Comparison of ENCODE assay signal across 21 cellular contexts in the genomic region with DNA sequence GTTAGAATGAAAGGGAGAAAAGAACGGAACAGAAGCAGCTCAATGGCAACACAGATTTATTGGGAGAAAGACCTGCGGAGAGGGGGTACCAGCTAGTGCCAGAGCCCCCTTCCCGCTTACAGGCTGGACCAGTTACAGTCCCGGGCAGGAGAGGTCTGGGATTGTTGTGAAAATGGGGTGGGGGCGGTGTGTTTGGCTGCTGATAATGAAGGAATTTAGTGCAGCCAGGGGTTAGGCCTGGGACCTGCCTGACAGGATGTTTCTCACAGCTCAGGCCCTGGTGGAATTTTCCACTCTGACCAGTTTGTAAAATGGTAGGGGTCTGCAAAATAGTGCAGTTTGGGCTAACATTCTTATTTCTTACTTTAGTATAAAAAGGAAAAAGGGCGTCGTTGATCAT.
DNase-seq lines count a peak whose midpoint lies in the region; ATAC-seq and TF ChIP-seq lines count a peak whose summit lies in the region.
"Had no signal": no experiment of that assay in that cellular context is flagged by ENCODE, and none has a peak within 500 bp of the region (broad histone marks: within the 10 kb centered on the region; RNA-seq: fewer than 3 reads in every experiment).

No MANE protein-coding gene starts in this region.

- H3K36me3 Mint-ChIP-seq in endodermal cell (ENCODE audit: low read depth), result peaks cover 4% of the 10 kb centered on the region

- peak in 1 of 2 donors; percentile 30 for DNase-seq in cardiac muscle cell (ENCODE audit: low read depth in 1 of 2, low spot score in 1 of 2)
- no peak for DNase-seq in heart left ventricle
- peak; percentile 63 for DNase-seq in endodermal cell
- peak; percentile 75 for DNase-seq in islet precursor cell
- no peak for DNase-seq in inferior parietal cortex (ENCODE audit: extremely low spot score)
- DNase-seq in stimulated activated naive CD8-positive, alpha-beta T cell treated with anti-CD3 and anti-CD28 coated beads, Interleukin-15, amount 100 ng/mL, for 72 hours, result no peak
- DNase-seq: CD4-positive, CD25-positive, alpha-beta regulatory T cell; Kasumi-1; MV-4-11; NCI-H1105; NCI-H1436 treated with DMSO at 0.1 percent for 48 hours; NCI-H187 treated with DMSO at 0.1 percent for 48 hours; NCI-H446; NCI-H524 treated with DMSO at 0.1 percent for 48 hours; NCI-H82; NK-92 treated with Interleukin-12 subunit alpha and Interleukin-12 subunit beta, amount 100 ng/mL, for 24 hours; Right ventricle myocardium superior; RPMI8226 had no signal

- no peak overlapping the region for H3K4me3 Mint-ChIP-seq in endodermal cell
- no peak overlapping the region for H3K4me3 Mint-ChIP-seq in stimulated activated naive CD8-positive, alpha-beta T cell treated with anti-CD3 and anti-CD28 coated beads, Interleukin-15, amount 100 ng/mL, for 72 hours
- H3K4me3 Mint-ChIP-seq: CD4-positive, CD25-positive, alpha-beta regulatory T cell had no signal

- H3K27ac Mint-ChIP-seq in endodermal cell, result no peak overlapping the region
- no peak overlapping the region for H3K27ac Mint-ChIP-seq in stimulated activated naive CD8-positive, alpha-beta T cell treated with anti-CD3 and anti-CD28 coated beads, Interleukin-15, amount 100 ng/mL, for 72 hours
- H3K27ac Mint-ChIP-seq: CD4-positive, CD25-positive, alpha-beta regulatory T cell had no signal

- H3K4me1 ChIP-seq in cardiac muscle cell (ENCODE audit: low read depth) (no peaks in the 10 kb centered on the region), heart left ventricle (no peaks in the 10 kb centered on the region), endodermal cell (ENCODE audit: control insufficient read depth, insufficient read depth, low read length) (no peaks in the 10 kb centered on the region)
- H3K4me1 ChIP-seq: BLaER1 had no signal

- no peaks in the 10 kb centered on the region for H3K27me3 Mint-ChIP-seq in endodermal cell (ENCODE audit: insufficient read depth)
- no peaks in the 10 kb centered on the region for H3K27me3 Mint-ChIP-seq in stimulated activated naive CD8-positive, alpha-beta T cell treated with anti-CD3 and anti-CD28 coated beads, Interleukin-15, amount 100 ng/mL, for 72 hours
- H3K27me3 Mint-ChIP-seq: CD4-positive, CD25-positive, alpha-beta regulatory T cell had no signal

- no peak for TF ChIP-seq POLR2A in heart left ventricle (IDR thresholded peaks at IDR 0.05)

- TF ChIP-seq CTCF in cardiac muscle cell (IDR thresholded peaks at IDR 0.05; ENCODE audit: low read depth, low read length), result no peak
- TF ChIP-seq CTCF in heart left ventricle (IDR thresholded peaks at IDR 0.05), result no peak
- no peak for TF ChIP-seq CTCF in endodermal cell (conservative IDR thresholded peaks at IDR 0.05)

- 75 to 84% (median 80%) methylated on average over 7 of the region's 7 CpGs for WGBS in heart left ventricle, 4 donors
- WGBS in endodermal cell (ENCODE audit: insufficient coverage in 1 of 2, insufficient read length in 1 of 2), 2 experiments, result 79% methylated on average over 7 of the region's 7 CpGs; no CpG with 5 or more reads in 1 of the 2 experiments

- H3K4me3 ChIP-seq in cardiac muscle cell (no peak overlapping the region), heart left ventricle (no peak overlapping the region), endodermal cell (ENCODE audit: low read length) (no peak overlapping the region)
- H3K4me3 ChIP-seq: BLaER1 had no signal

- intact Hi-C loops in heart left ventricle (cut with DNase I), result no loop called here

- H3K27ac ChIP-seq in cardiac muscle cell (peak overlapping the region; percentile 72), heart left ventricle (no peak overlapping the region), endodermal cell (ENCODE audit: low read depth, low read length) (no peak overlapping the region)
- H3K27ac ChIP-seq: BLaER1 had no signal

- no peaks in the 10 kb centered on the region for H3K9me3 ChIP-seq in cardiac muscle cell (ENCODE audit: low read depth)
- no peaks in the 10 kb centered on the region for H3K9me3 ChIP-seq in heart left ventricle
- H3K9me3 ChIP-seq in endodermal cell (ENCODE audit: control insufficient read depth, low read length), result no peaks in the 10 kb centered on the region

- peaks cover 29% of the 10 kb centered on the region for H3K9me3 Mint-ChIP-seq in endodermal cell
- H3K9me3 Mint-ChIP-seq in stimulated activated naive CD8-positive, alpha-beta T cell treated with anti-CD3 and anti-CD28 coated beads, Interleukin-15, amount 100 ng/mL, for 72 hours, result peaks cover 12% of the 10 kb centered on the region in 2 donors

- H3K9ac ChIP-seq in endodermal cell (ENCODE audit: extremely low read depth, low read length, poor library complexity, severe bottlenecking), result no peak overlapping the region
- H3K9ac ChIP-seq: BLaER1 had no signal

- H3K27me3 ChIP-seq in cardiac muscle cell (no peaks in the 10 kb centered on the region), heart left ventricle (no peaks in the 10 kb centered on the region), endodermal cell (ENCODE audit: control insufficient read depth, insufficient read depth, low read length, poor library complexity, severe bottlenecking) (no peaks in the 10 kb centered on the region)

- no peak for ATAC-seq in heart left ventricle
- ATAC-seq in HG03565 (IDR thresholded peaks at IDR 0.05; ENCODE audit: unreplicated experiment), result no peak
- ATAC-seq in stimulated activated naive CD8-positive, alpha-beta T cell treated with anti-CD3 and anti-CD28 coated beads, Interleukin-15, amount 100 ng/mL, for 72 hours, result no peak
- ATAC-seq: HepG2 had no signal

- H3K36me3 ChIP-seq in cardiac muscle cell, result no peaks in the 10 kb centered on the region
- no peaks in the 10 kb centered on the region for H3K36me3 ChIP-seq in heart left ventricle
- no peaks in the 10 kb centered on the region for H3K36me3 ChIP-seq in endodermal cell (ENCODE audit: control insufficient read depth, insufficient read depth, low read length)

- peaks cover 2% of the 10 kb centered on the region for H3K4me1 Mint-ChIP-seq in endodermal cell
- H3K4me1 Mint-ChIP-seq in stimulated activated naive CD8-positive, alpha-beta T cell treated with anti-CD3 and anti-CD28 coated beads, Interleukin-15, amount 100 ng/mL, for 72 hours, result no peaks in the 10 kb centered on the region
- H3K4me1 Mint-ChIP-seq: CD4-positive, CD25-positive, alpha-beta regulatory T cell had no signal

Comparison
In these comparisons a context has a peak if more than half of its experiments do, and no peak if none do; other contexts are left out.
1. DNase-seq: peak in endodermal cell (single experiment) and islet precursor cell (single experiment); none in heart left ventricle (0 of 5), inferior parietal cortex (single experiment) and stimulated activated naive CD8-positive, alpha-beta T cell treated with anti-CD3 and anti-CD28 coated beads, Interleukin-15, amount 100 ng/mL, for 72 hours (0 of 2).